8 cellular contexts compared by ENCODE assay signal in the genomic region with DNA sequence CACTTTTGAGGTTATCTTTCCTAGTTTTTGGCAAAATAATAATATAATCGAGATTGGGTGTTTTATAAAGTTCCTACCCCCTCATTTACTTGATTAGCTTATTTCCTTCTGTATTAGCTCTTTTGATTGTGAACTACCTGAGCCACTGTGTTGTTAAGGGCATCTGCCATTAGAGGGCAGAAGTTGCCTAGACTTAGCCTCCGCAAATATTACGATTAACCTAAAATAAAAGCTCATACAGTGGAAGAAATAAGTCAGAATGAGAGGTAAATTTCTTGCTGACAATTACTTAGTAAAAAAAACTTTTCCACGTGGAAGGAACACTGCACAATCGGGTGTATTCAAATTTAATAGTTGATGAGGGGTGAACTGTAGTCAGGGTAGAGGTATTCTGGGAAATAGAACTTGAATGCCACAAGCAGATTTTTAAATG. TPM values are rescaled to one million over a fixed set of nuclear protein-coding genes. Genes with fewer than 3 reads are reported as not detected.
DNase-seq lines count a peak whose midpoint lies in the region; ATAC-seq and TF ChIP-seq lines count a peak whose summit lies in the region.

No MANE protein-coding gene starts in this region.

- H4K20me1 ChIP-seq in BLaER1 (peaks cover 70% of the 10 kb centered on the region), osteoblast (ENCODE audit: insufficient read depth, low read length) (peaks cover 58% of the 10 kb centered on the region)

- H3K4me1 ChIP-seq in BLaER1 (peaks cover 42% of the 10 kb centered on the region), osteoblast (ENCODE audit: insufficient read depth, low read length) (peaks cover 16% of the 10 kb centered on the region)

- H2AFZ ChIP-seq in osteoblast (ENCODE audit: low read length) = no peak overlapping the region

- in situ Hi-C loops in GM13976 (cut with MboI; ENCODE audit: low sequenced_read_pairs, unreplicated experiment) = loop anchor here (5.0 kb wide), 1 partner anchor 57 kb away; no protein-coding TSS in a partner anchor

- H3K27ac ChIP-seq in BLaER1 (no peak overlapping the region; the same call in 1 of the 2 replicates), osteoblast (ENCODE audit: low read depth, low read length) (no peak overlapping the region)

- H3K9ac ChIP-seq in BLaER1 = peak overlapping the region; percentile 69

- H3K36me3 ChIP-seq in BLaER1 = peaks cover 48% of the 10 kb centered on the region
- peaks cover 40% of the 10 kb centered on the region for H3K36me3 ChIP-seq in osteoblast (ENCODE audit: insufficient read depth, low read length)

- no peaks in the 10 kb centered on the region for H3K9me3 ChIP-seq in BLaER1
- no peaks in the 10 kb centered on the region for H3K9me3 ChIP-seq in osteoblast (ENCODE audit: low read depth, low read length)

- peak; percentile 51 for DNase-seq in GM13976 (ENCODE audit: low spot score)
- DNase-seq in NCI-H2227 treated with DMSO at 0.1 percent for 48 hours (lab: John Stamatoyannopoulos, UW) = peak; percentile 34
- DNase-seq in activated T-cell treated with anti-CD3 and anti-CD28 coated beads for 4 hours = peak; percentile 27
- peak; percentile 80 for DNase-seq in fibroblast of pulmonary artery (ENCODE audit: low read depth)
- DNase-seq in osteoblast (ENCODE audit: insufficient read length, low spot score, missing footprints) = peak; percentile 85
- DNase-seq in UCSD-AML1 (lab: John Stamatoyannopoulos, UW; ENCODE audit: unreplicated experiment) = no peak

- H3K27me3 ChIP-seq in BLaER1 (no peaks in the 10 kb centered on the region), osteoblast (ENCODE audit: insufficient read depth, low read length) (no peaks in the 10 kb centered on the region)

- H3K4me3 ChIP-seq in BLaER1 = peak overlapping the region; percentile 77
- H3K4me3 ChIP-seq in fibroblast of pulmonary artery (replicated peaks; ENCODE audit: low read depth, low read length) = peak overlapping the region; percentile 98
- H3K4me3 ChIP-seq in osteoblast (ENCODE audit: insufficient read depth, low read length) = peak overlapping the region; percentile 93

- no peak for ATAC-seq in GM18519 (IDR thresholded peaks at IDR 0.05; ENCODE audit: low FRiP score, unreplicated experiment)

- TF ChIP-seq CTCF in GM13976 (IDR thresholded peaks at IDR 0.05; ENCODE audit: borderline replicate concordance, control extremely low read depth, extremely low read depth, insufficient read depth, missing control alignments) (peak; percentile 68), fibroblast of pulmonary artery (IDR thresholded peaks at IDR 0.05; ENCODE audit: low read length, missing control alignments) (peak; percentile 89), osteoblast (IDR thresholded peaks at IDR 0.05; ENCODE audit: extremely low read depth, low read depth, low read length) (peak; percentile 68)

- peaks cover 63% of the 10 kb centered on the region for H3K79me2 ChIP-seq in osteoblast (ENCODE audit: insufficient read depth, low read length)

- peak overlapping the region; percentile 96 for H3K4me2 ChIP-seq in BLaER1
- peak overlapping the region; percentile 88 for H3K4me2 ChIP-seq in osteoblast (ENCODE audit: insufficient read depth, low read length)

RNA-seq across cellular contexts. Expression of gene H3-3A, which starts 2.3 kb away (rescaled TPM):
- total RNA-seq in osteoblast = 127 and 166 TPM in 2 replicates
